Comparison of ENCODE assay signal across 10 cellular contexts in genomic region chr3:155134311-155134710, GRCh38. TPM values are rescaled to one million over a fixed set of nuclear protein-coding genes. Genes with fewer than 3 reads are reported as not detected.
"Had no signal": no experiment of that assay in that cellular context is flagged by ENCODE, and none has a peak within 500 bp of the region (broad histone marks: within the 10 kb centered on the region; RNA-seq: fewer than 3 reads in every experiment).

No MANE protein-coding gene starts in this region.

RNA-seq across cellular contexts. Expression of gene MME, which starts 54.2 kb away (rescaled TPM):
- total RNA-seq: activated CD4-positive, alpha-beta memory T cell treated with anti-CD3 and anti-CD28 coated beads for 36 hours; activated CD4-positive, alpha-beta memory T cell treated with anti-CD3 and anti-CD28 coated beads, Interleukin-2, amount 10 ng/mL, durations not matched to agents 7 days and 5 days; activated CD4-positive, alpha-beta T cell treated with anti-CD3 and anti-CD28 coated beads, Interleukin-2, amount 10 ng/mL, durations not matched to agents 24 days and 14 days; activated CD4-positive, alpha-beta T cell treated with anti-CD3 and anti-CD28 coated beads, Interleukin-2, amount 10 ng/mL, durations not matched to agents 7 days and 5 days; activated CD8-positive, alpha-beta memory T cell treated with anti-CD3 and anti-CD28 coated beads for 36 hours; activated CD8-positive, alpha-beta memory T cell treated with anti-CD3 and anti-CD28 coated beads, Interleukin-2, amount 10 ng/mL, durations not matched to agents 7 days and 5 days; activated CD8-positive, alpha-beta T cell treated with anti-CD3 and anti-CD28 coated beads for 36 hours; activated CD8-positive, alpha-beta T cell treated with anti-CD3 and anti-CD28 coated beads, Interleukin-2, amount 10 ng/mL, durations not matched to agents 7 days and 5 days; T-helper 1 cell treated with Interleukin-12 subunit alpha and Interleukin-12 subunit beta and Interleukin-4 antibody, amounts not matched to agents 30 ng/mL and 1 ng/mL, for 36 hours; T-helper 2 cell treated with Interferon-gamma antibody and Interleukin-4, amounts not matched to agents 100 ng/mL and 5 ng/mL, for 36 hours had no signal
